Comparison of ENCODE assay signal across 20 cellular contexts in genomic region chr2:181352158-181352557, GRCh38.
A peak's percentile ranks its signal among the peaks of the same experiment; 100 is the strongest.
DNase-seq lines count a peak whose midpoint lies in the region; ATAC-seq and TF ChIP-seq lines count a peak whose summit lies in the region.
"Had no signal": no experiment of that assay in that cellular context is flagged by ENCODE, and none has a peak within 500 bp of the region (broad histone marks: within the 10 kb centered on the region; RNA-seq: fewer than 3 reads in every experiment).

No MANE protein-coding gene starts in this region.

- no peak for TF ChIP-seq CTCF in endothelial cell (IDR thresholded peaks at IDR 0.05; ENCODE audit: unreplicated experiment)
- no peak for TF ChIP-seq CTCF in chondrocyte (IDR thresholded peaks at IDR 0.05)

- no peaks in the 10 kb centered on the region for H3K9me3 Mint-ChIP-seq in endothelial cell (ENCODE audit: unreplicated experiment)
- H3K9me3 Mint-ChIP-seq in chondrocyte (ENCODE audit: low read depth), result peaks cover 3% of the 10 kb centered on the region
- H3K9me3 Mint-ChIP-seq: stimulated activated naive CD8-positive, alpha-beta T cell treated with anti-CD3 and anti-CD28 coated beads, Interleukin-15, amount 100 ng/mL, for 72 hours had no signal

- DNase-seq in GDM1 (lab: John Stamatoyannopoulos, UW), result peak; percentile 42
- peak; percentile 63 for DNase-seq in NOMO-1 treated with dmso at 0.1 percent for 144 hours (lab: John Stamatoyannopoulos, UW; ENCODE audit: unreplicated experiment)
- DNase-seq in endothelial cell (ENCODE audit: low spot score), result no peak
- DNase-seq in chondrocyte (ENCODE audit: low spot score), result no peak
- no peak for DNase-seq in NCI-H1930 (lab: John Stamatoyannopoulos, UW)
- DNase-seq in NCI-H69 (lab: John Stamatoyannopoulos, UW), result no peak
- DNase-seq: ACHN; activated CD4-positive, alpha-beta T cell treated with anti-CD3 and anti-CD28 coated beads, Interleukin-2, amount 50 U/mL, for 4 hours; activated naive CD4-positive, alpha-beta T cell treated with Interleukin-2 at 50 U/mL for 16 hours; cerebellar nuclear complex; DND-41; effector memory CD4-positive, alpha-beta T cell; NCI-H1048; NCI-H2107; NCI-H526; stimulated activated naive CD8-positive, alpha-beta T cell treated with anti-CD3 and anti-CD28 coated beads, Interleukin-15, amount 100 ng/mL, for 72 hours had no signal

- H3K27ac Mint-ChIP-seq in endothelial cell (ENCODE audit: unreplicated experiment) (peak overlapping the region; percentile 37), chondrocyte (ENCODE audit: unreplicated experiment) (no peak overlapping the region)
- H3K27ac Mint-ChIP-seq: stimulated activated naive CD8-positive, alpha-beta T cell treated with anti-CD3 and anti-CD28 coated beads, Interleukin-15, amount 100 ng/mL, for 72 hours had no signal

- H3K36me3 Mint-ChIP-seq in endothelial cell (ENCODE audit: low read depth, unreplicated experiment) (no peaks in the 10 kb centered on the region), chondrocyte (ENCODE audit: low read depth) (no peaks in the 10 kb centered on the region)

- H3K27me3 Mint-ChIP-seq in endothelial cell (ENCODE audit: unreplicated experiment) (no peaks in the 10 kb centered on the region), chondrocyte (ENCODE audit: low read depth) (no peaks in the 10 kb centered on the region)
- H3K27me3 Mint-ChIP-seq: stimulated activated naive CD8-positive, alpha-beta T cell treated with anti-CD3 and anti-CD28 coated beads, Interleukin-15, amount 100 ng/mL, for 72 hours had no signal

- H3K4me1 Mint-ChIP-seq in endothelial cell (ENCODE audit: unreplicated experiment) (peaks cover 7% of the 10 kb centered on the region), chondrocyte (ENCODE audit: low read depth) (peaks cover 26% of the 10 kb centered on the region)

- peak; percentile 33 for ATAC-seq in HG02852 (IDR thresholded peaks at IDR 0.05; ENCODE audit: unreplicated experiment)
- ATAC-seq in GM21390 (IDR thresholded peaks at IDR 0.05; ENCODE audit: unreplicated experiment), result no peak
- ATAC-seq: HepG2; sciatic nerve; stimulated activated naive CD8-positive, alpha-beta T cell treated with anti-CD3 and anti-CD28 coated beads, Interleukin-15, amount 100 ng/mL, for 72 hours had no signal

- no peak overlapping the region for H3K4me3 Mint-ChIP-seq in endothelial cell (ENCODE audit: unreplicated experiment)
- H3K4me3 Mint-ChIP-seq in chondrocyte (ENCODE audit: unreplicated experiment), result no peak overlapping the region
- H3K4me3 Mint-ChIP-seq: stimulated activated naive CD8-positive, alpha-beta T cell treated with anti-CD3 and anti-CD28 coated beads, Interleukin-15, amount 100 ng/mL, for 72 hours had no signal

Comparison
In these comparisons a context has a peak if more than half of its experiments do, and no peak if none do; other contexts are left out.
1. DNase-seq: peak in GDM1 (single experiment) and NOMO-1 treated with dmso at 0.1 percent for 144 hours (single experiment); none in endothelial cell (single experiment), chondrocyte (single experiment), NCI-H1930 (0 of 2) and NCI-H69 (single experiment).